In the genomic region with DNA sequence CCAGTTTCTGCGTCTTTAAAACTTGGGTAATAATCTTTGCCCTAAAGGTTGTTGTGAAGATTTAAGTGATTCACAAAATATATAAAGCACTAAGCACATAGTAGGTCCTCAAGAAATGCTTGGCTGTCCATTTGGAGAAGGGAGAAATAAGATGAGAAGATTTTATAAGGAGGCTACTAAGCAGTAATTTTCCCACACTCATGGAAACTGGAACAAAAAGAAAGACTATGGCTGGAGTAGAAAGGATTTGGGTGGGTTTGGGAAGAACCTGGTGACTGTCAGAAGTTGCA, we compare ENCODE assay signal across 1 cellular context.
TF ChIP-seq lines count a peak whose summit lies in the region.

No MANE protein-coding gene starts in this region.

TF ChIP-seq in K562, 482 proteins besides CTCF, POLR2A, EP300 and RAD21 (continued from another document):
- TF ChIP-seq SAP30 (IDR thresholded peaks at IDR 0.05; ENCODE audit: borderline replicate concordance, insufficient read depth, low read depth, low read length, poor library complexity, severe bottlenecking) (no peak), DDX20 (tag; IDR thresholded peaks at IDR 0.05; ENCODE audit: low read depth) (no peak), ZNF24 (IDR thresholded peaks at IDR 0.05) (no peak), RFX5 (IDR thresholded peaks at IDR 0.05; ENCODE audit: low read depth, low read length) (no peak), PHF20 (IDR thresholded peaks at IDR 0.05; ENCODE audit: partially characterized antibody) (peak; percentile 3)
- TF ChIP-seq, protein P1, sequence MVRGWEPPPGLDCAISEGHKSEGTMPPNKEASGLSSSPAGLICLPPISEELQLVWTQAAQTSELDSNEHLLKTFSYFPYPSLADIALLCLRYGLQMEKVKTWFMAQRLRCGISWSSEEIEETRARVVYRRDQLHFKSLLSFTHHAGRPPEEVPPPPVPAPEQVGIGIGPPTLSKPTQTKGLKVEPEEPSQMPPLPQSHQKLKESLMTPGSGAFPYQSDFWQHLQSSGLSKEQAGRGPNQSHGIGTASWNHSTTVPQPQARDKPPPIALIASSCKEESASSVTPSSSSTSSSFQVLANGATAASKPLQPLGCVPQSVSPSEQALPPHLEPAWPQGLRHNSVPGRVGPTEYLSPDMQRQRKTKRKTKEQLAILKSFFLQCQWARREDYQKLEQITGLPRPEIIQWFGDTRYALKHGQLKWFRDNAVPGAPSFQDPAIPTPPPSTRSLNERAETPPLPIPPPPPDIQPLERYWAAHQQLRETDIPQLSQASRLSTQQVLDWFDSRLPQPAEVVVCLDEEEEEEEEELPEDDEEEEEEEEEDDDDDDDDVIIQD (CRISPR knock-in tag; IDR thresholded peaks at IDR 0.05), result no peak
- TF ChIP-seq, protein P2, sequence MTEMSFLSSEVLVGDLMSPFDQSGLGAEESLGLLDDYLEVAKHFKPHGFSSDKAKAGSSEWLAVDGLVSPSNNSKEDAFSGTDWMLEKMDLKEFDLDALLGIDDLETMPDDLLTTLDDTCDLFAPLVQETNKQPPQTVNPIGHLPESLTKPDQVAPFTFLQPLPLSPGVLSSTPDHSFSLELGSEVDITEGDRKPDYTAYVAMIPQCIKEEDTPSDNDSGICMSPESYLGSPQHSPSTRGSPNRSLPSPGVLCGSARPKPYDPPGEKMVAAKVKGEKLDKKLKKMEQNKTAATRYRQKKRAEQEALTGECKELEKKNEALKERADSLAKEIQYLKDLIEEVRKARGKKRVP (CRISPR knock-in tag; IDR thresholded peaks at IDR 0.05), result no peak
